8 cellular contexts compared by ENCODE assay signal in genomic region chr16:1343428-1344242, GRCh38. TPM values are rescaled to one million over a fixed set of nuclear protein-coding genes. Genes with fewer than 3 reads are reported as not detected.
DNase-seq lines count a peak whose midpoint lies in the region; ATAC-seq, FAIRE-seq and TF ChIP-seq lines count a peak whose summit lies in the region.

No MANE protein-coding gene starts in this region.

- no peaks in the 10 kb centered on the region for H3K27me3 Mint-ChIP-seq in activated CD8-positive, alpha-beta T cell treated with anti-CD3 and anti-CD28 coated beads, Interleukin-2, amount 10 ng/mL, durations not matched to agents 7 days and 5 days (ENCODE audit: low read depth)

- no peak for FAIRE-seq in HepG2 (lab: Jason Lieb, UNC)
- FAIRE-seq in D721Med (lab: Jason Lieb, UNC) = no peak

- DNase-seq in heart right ventricle = no peak
- no peak for DNase-seq in left ventricle myocardium superior
- DNase-seq in activated CD8-positive, alpha-beta T cell treated with anti-CD3 and anti-CD28 coated beads, Interleukin-2, amount 10 ng/mL, durations not matched to agents 7 days and 5 days = no peak
- DNase-seq in HepG2 (ENCODE audit: low spot score) = no peak
- no peak for DNase-seq in NCI-H510A treated with DMSO at 0.1 percent for 48 hours (lab: John Stamatoyannopoulos, UW)
- DNase-seq in D721Med (ENCODE audit: insufficient read length, low spot score) = no peak

- intact Hi-C loops in heart right ventricle (cut with DNase I) (loop anchor here in 1 of 10 donors (10.0 kb wide), 1 partner anchor 61 kb away; no protein-coding TSS in a partner anchor), left ventricle myocardium superior (cut with micrococcal nuclease) (no loop called here), HepG2 (cut with micrococcal nuclease; ENCODE audit: unreplicated experiment) (no loop called here)

- TF ChIP-seq CTCF in heart right ventricle (IDR thresholded peaks at IDR 0.05) (no peak), HepG2 (CRISPR knock-in tag; IDR thresholded peaks at IDR 0.05) (0 out of 2 replicates have a peak, but pooled peaks have one; percentile 3), D721Med (IDR thresholded peaks at IDR 0.05; ENCODE audit: insufficient read depth, missing control alignments) (no peak)

- no TSS peak for BruUV-seq in HepG2 (replicated peaks; lab: Mats Ljungman, UMichigan)

- no peak overlapping the region for H2AFZ ChIP-seq in HepG2 (ENCODE audit: low read length)

- H3K9me3 ChIP-seq in heart right ventricle (no peaks in the 10 kb centered on the region), HepG2 (ENCODE audit: low read length) (no peaks in the 10 kb centered on the region)

- H3K36me3 Mint-ChIP-seq in activated CD8-positive, alpha-beta T cell treated with anti-CD3 and anti-CD28 coated beads, Interleukin-2, amount 10 ng/mL, durations not matched to agents 7 days and 5 days (ENCODE audit: low read depth) = no peaks in the 10 kb centered on the region

- H3K27me3 ChIP-seq in heart right ventricle (no peaks in the 10 kb centered on the region), HepG2 (ENCODE audit: control insufficient read depth in 1 of 2, insufficient read depth in 2 of 2, low read length in 2 of 2) (peaks cover 3 to 26% of the 10 kb centered on the region in 2 experiments; a peak in 3 of 5 replicates)

- TF ChIP-seq POLR2A in HepG2 (IDR thresholded peaks at IDR 0.05; ENCODE audit: insufficient read depth in 1 of 2, low read depth in 2 of 2, low read length in 2 of 2) = peak; percentile 72 to 81

- CTCF ChIA-PET in activated CD8-positive, alpha-beta T cell treated with anti-CD3 and anti-CD28 coated beads, Interleukin-2, amount 10 ng/mL, durations not matched to agents 7 days and 5 days (lab: Charles Lee) = interaction anchor here (1.2 to 1.5 kb wide), 2 partner anchors 12 to 43 kb away, joined by 4 to 8 read pairs; no protein-coding TSS in a partner anchor
- CTCF ChIA-PET in HepG2 (lab: Yijun Ruan, JAX; ENCODE audit: low intra/inter-chr PET ratio, low total read pairs) = no interaction called here

- ATAC-seq in heart right ventricle (peak in 1 of 8 donors; percentile 2), left ventricle myocardium superior (no peak), HepG2 (peak; percentile 23), HG02973 (IDR thresholded peaks at IDR 0.05; ENCODE audit: unreplicated experiment) (no peak), HG02798 (IDR thresholded peaks at IDR 0.05; ENCODE audit: poor library complexity, unreplicated experiment) (no peak)
- ATAC-seq in activated CD8-positive, alpha-beta T cell treated with anti-CD3 and anti-CD28 coated beads, Interleukin-2, amount 10 ng/mL, durations not matched to agents 7 days and 5 days = no peak

- peak overlapping the region; percentile 72 for H3K4me3 Mint-ChIP-seq in activated CD8-positive, alpha-beta T cell treated with anti-CD3 and anti-CD28 coated beads, Interleukin-2, amount 10 ng/mL, durations not matched to agents 7 days and 5 days

- H3K9ac ChIP-seq in HepG2 (ENCODE audit: insufficient read depth, low read depth, low read length) = peak overlapping the region; percentile 57

- H3K4me1 ChIP-seq in heart right ventricle = peaks cover 0 to 16% (median 5%) of the 10 kb centered on the region in 9 donors
- peaks cover 19% of the 10 kb centered on the region for H3K4me1 ChIP-seq in HepG2 (ENCODE audit: insufficient read depth, low read length)

- no peak overlapping the region for H3K27ac ChIP-seq in heart right ventricle
- peak overlapping the region; percentile 25 for H3K27ac ChIP-seq in HepG2 (ENCODE audit: extremely low read length, insufficient read depth, low read length)

- H4K20me1 ChIP-seq in HepG2 (ENCODE audit: insufficient read depth, low read length) = no peaks in the 10 kb centered on the region

- H3K4me1 Mint-ChIP-seq in activated CD8-positive, alpha-beta T cell treated with anti-CD3 and anti-CD28 coated beads, Interleukin-2, amount 10 ng/mL, durations not matched to agents 7 days and 5 days (ENCODE audit: low read depth) = peaks cover 17% of the 10 kb centered on the region

- POLR2A ChIA-PET in activated CD8-positive, alpha-beta T cell treated with anti-CD3 and anti-CD28 coated beads, Interleukin-2, amount 10 ng/mL, durations not matched to agents 7 days and 5 days (lab: Charles Lee) = interaction anchor here (1.0 to 1.6 kb wide), 3 partner anchors 12 to 78 kb away, joined by 4 to 6 read pairs (median 4); partner anchors contain the start of gene UBE2I
- POLR2A ChIA-PET in HepG2 (lab: Yijun Ruan, JAX) = interaction anchor here (1.0 to 2.3 kb wide), 7 partner anchors 11 to 83 kb away, joined by 3 to 25 read pairs (median 5); partner anchors contain the start of genes BAIAP3, UBE2I and UQCC4

- peak overlapping the region; percentile 81 for H3K27ac Mint-ChIP-seq in activated CD8-positive, alpha-beta T cell treated with anti-CD3 and anti-CD28 coated beads, Interleukin-2, amount 10 ng/mL, durations not matched to agents 7 days and 5 days

- no peak for TF ChIP-seq EP300 in HepG2 (IDR thresholded peaks at IDR 0.05; ENCODE audit: low read depth in 2 of 2, low read length in 2 of 2)
- TF ChIP-seq EP300 in HepG2 (CRISPR knock-in tag; IDR thresholded peaks at IDR 0.05; ENCODE audit: borderline replicate concordance) = no peak

- WGBS in heart right ventricle, 2 donors = 58 to 74% methylated on average over 43 to 44 of the region's 44 CpGs
- WGBS in HepG2 (ENCODE audit: low lambda C conversion rate) = 1% methylated on average over 22 of the region's 44 CpGs

- in situ Hi-C loops in HepG2 (cut with HindIII; ENCODE audit: extremely low pct_ligation_motif_present, low pct_unique_long_range_greater_than_20kb) = no loop called here

- peak overlapping the region; percentile 99 for H3K4me2 ChIP-seq in HepG2 (ENCODE audit: low read depth, low read length)

- no peak for TF ChIP-seq RAD21 in HepG2 (CRISPR knock-in tag; IDR thresholded peaks at IDR 0.05)

- H3K4me3 ChIP-seq in heart right ventricle = peak overlapping the region in 8 of 10 donors; percentile 6 to 44 (median 36)
- H3K4me3 ChIP-seq in HepG2 (replicated peaks in 1 of 3; ENCODE audit: insufficient read depth in 1 of 3, low read depth in 2 of 3, low read length in 3 of 3) = peak overlapping the region; percentile 60 to 87 (median 71)

- H3K9me3 Mint-ChIP-seq in activated CD8-positive, alpha-beta T cell treated with anti-CD3 and anti-CD28 coated beads, Interleukin-2, amount 10 ng/mL, durations not matched to agents 7 days and 5 days (ENCODE audit: insufficient read depth) = no peaks in the 10 kb centered on the region

- H3K79me2 ChIP-seq in HepG2 (ENCODE audit: insufficient read depth, low read length) = no peaks in the 10 kb centered on the region

- H3K36me3 ChIP-seq in heart right ventricle (peaks cover 0 to 18% (median 2%) of the 10 kb centered on the region in 9 donors), HepG2 (replicated peaks in 1 of 2; ENCODE audit: control insufficient read depth in 1 of 2, insufficient read depth in 2 of 2, low read length in 2 of 2) (peaks cover 0 to 2% of the 10 kb centered on the region in 2 experiments; a peak in 2 of 5 replicates)

RNA-seq across cellular contexts. Expression of gene TSR3, which starts 8.0 kb away (rescaled TPM):
- total RNA-seq in heart right ventricle = 10 to 100 TPM; 41.5 to 63.6 (median 56.0) TPM
- polyA plus RNA-seq in heart right ventricle = 10 to 100 TPM; 43.7 to 83.4 TPM
- 55.9 TPM for total RNA-seq in left ventricle myocardium superior
- total RNA-seq in activated CD8-positive, alpha-beta T cell treated with anti-CD3 and anti-CD28 coated beads, Interleukin-2, amount 10 ng/mL, durations not matched to agents 7 days and 5 days = 10 to 100 TPM; 48.5 to 50.7 TPM
- total RNA-seq in HepG2 (2016; rRNA removed; fragmentation: Illumina TruSeq; extraction: Trizol) = 45.1 and 51.0 TPM in 2 replicates
- total RNA-seq in HepG2 (2016; cell fraction: cytosol; rRNA removed; fragmentation: Illumina TruSeq; extraction: Trizol; ENCODE audit: low read depth) = 118 and 125 TPM in 2 replicates
- total RNA-seq in HepG2 (2016; cell fraction: insoluble cytoplasmic fraction; rRNA removed; fragmentation: Illumina TruSeq; extraction: Trizol) = 49.3 and 52.7 TPM in 2 replicates
- 124 and 132 TPM in 2 replicates for total RNA-seq in HepG2 (2016; cell fraction: membrane; rRNA removed; fragmentation: Illumina TruSeq; extraction: Trizol)
- total RNA-seq in HepG2 (2016; cell fraction: nucleus; rRNA removed; fragmentation: Illumina TruSeq; extraction: Trizol) = 18.2 and 27.2 TPM in 2 replicates
- polyA plus RNA-seq in HepG2 (2011; rRNA removed) = 24.2 and 26.2 TPM in 2 replicates
- 32.0 and 45.5 TPM in 2 replicates for polyA plus RNA-seq in HepG2 (2011; cell fraction: cytosol; rRNA removed)
- polyA plus RNA-seq in HepG2 (2011; cell fraction: nucleus; rRNA removed) = 19.0 and 20.6 TPM in 2 replicates
- 21.4 TPM in 2 replicates for polyA plus RNA-seq in HepG2 (2012)
- polyA plus RNA-seq in HepG2 (2016; cell fraction: cytosol; fragmentation: Illumina TruSeq; extraction: Trizol; ENCODE audit: low read depth) = 132 and 144 TPM in 2 replicates
- 51.4 and 56.6 TPM in 2 replicates for polyA plus RNA-seq in HepG2 (2016; cell fraction: insoluble cytoplasmic fraction; fragmentation: Illumina TruSeq; extraction: Trizol; ENCODE audit: low read depth)
- polyA plus RNA-seq in HepG2 (2016; cell fraction: membrane; fragmentation: Illumina TruSeq; extraction: Trizol; ENCODE audit: low read depth) = 124 TPM in 2 replicates
- 43.7 and 46.5 TPM in 2 replicates for polyA plus RNA-seq in HepG2 (2016; cell fraction: nucleus; fragmentation: Illumina TruSeq; extraction: Trizol; ENCODE audit: insufficient read depth, low read depth)
- 32.8 and 34.9 TPM in 2 replicates for polyA minus RNA-seq in HepG2 (2011; rRNA and poly(A)+ RNA removed; ENCODE audit: low replicate concordance)
- 14.0 and 21.0 TPM in 2 replicates for polyA minus RNA-seq in HepG2 (2011; cell fraction: cytosol; rRNA and poly(A)+ RNA removed)
- polyA minus RNA-seq in HepG2 (2011; cell fraction: nucleus; rRNA and poly(A)+ RNA removed) = 6.6 and 7.2 TPM in 2 replicates

RNA-seq across cellular contexts. Expression of gene GNPTG, which starts 8.1 kb away (rescaled TPM):
- 10 to 100 TPM; 24.8 to 43.4 (median 29.9) TPM for total RNA-seq in heart right ventricle
- polyA plus RNA-seq in heart right ventricle = 10 to 100 TPM; 44.5 to 56.3 TPM
- 37.6 TPM for total RNA-seq in left ventricle myocardium superior
- total RNA-seq in activated CD8-positive, alpha-beta T cell treated with anti-CD3 and anti-CD28 coated beads, Interleukin-2, amount 10 ng/mL, durations not matched to agents 7 days and 5 days = 10 to 100 TPM; 24.2 to 25.1 TPM
- 8.8 and 22.7 TPM in 2 replicates for total RNA-seq in HepG2 (2016; rRNA removed; fragmentation: Illumina TruSeq; extraction: Trizol)
- total RNA-seq in HepG2 (2016; cell fraction: cytosol; rRNA removed; fragmentation: Illumina TruSeq; extraction: Trizol; ENCODE audit: low read depth) = 8.5 and 9.4 TPM in 2 replicates
- total RNA-seq in HepG2 (2016; cell fraction: insoluble cytoplasmic fraction; rRNA removed; fragmentation: Illumina TruSeq; extraction: Trizol) = 7.2 and 22.9 TPM in 2 replicates
- total RNA-seq in HepG2 (2016; cell fraction: membrane; rRNA removed; fragmentation: Illumina TruSeq; extraction: Trizol) = 11.3 and 14.3 TPM in 2 replicates
- total RNA-seq in HepG2 (2016; cell fraction: nucleus; rRNA removed; fragmentation: Illumina TruSeq; extraction: Trizol) = 18.3 and 21.7 TPM in 2 replicates
- polyA plus RNA-seq in HepG2 (2011; rRNA removed) = 71.1 and 79.9 TPM in 2 replicates
- polyA plus RNA-seq in HepG2 (2011; cell fraction: cytosol; rRNA removed) = 54.7 and 81.5 TPM in 2 replicates
- polyA plus RNA-seq in HepG2 (2011; cell fraction: nucleus; rRNA removed) = 96.1 and 122 TPM in 2 replicates
- 23.4 and 23.5 TPM in 2 replicates for polyA plus RNA-seq in HepG2 (2012)
- 15.1 and 18.1 TPM in 2 replicates for polyA plus RNA-seq in HepG2 (2016; cell fraction: cytosol; fragmentation: Illumina TruSeq; extraction: Trizol; ENCODE audit: low read depth)
- 15.0 and 19.6 TPM in 2 replicates for polyA plus RNA-seq in HepG2 (2016; cell fraction: insoluble cytoplasmic fraction; fragmentation: Illumina TruSeq; extraction: Trizol; ENCODE audit: low read depth)
- 15.9 and 17.7 TPM in 2 replicates for polyA plus RNA-seq in HepG2 (2016; cell fraction: membrane; fragmentation: Illumina TruSeq; extraction: Trizol; ENCODE audit: low read depth)
- 81.4 and 87.5 TPM in 2 replicates for polyA plus RNA-seq in HepG2 (2016; cell fraction: nucleus; fragmentation: Illumina TruSeq; extraction: Trizol; ENCODE audit: insufficient read depth, low read depth)
- polyA minus RNA-seq in HepG2 (2011; rRNA and poly(A)+ RNA removed; ENCODE audit: low replicate concordance) = 35.8 and 59.3 TPM in 2 replicates
- 14.2 and 19.1 TPM in 2 replicates for polyA minus RNA-seq in HepG2 (2011; cell fraction: cytosol; rRNA and poly(A)+ RNA removed)
- polyA minus RNA-seq in HepG2 (2011; cell fraction: nucleus; rRNA and poly(A)+ RNA removed) = 7.6 and 15.6 TPM in 2 replicates

RNA-seq across cellular contexts. Expression of gene BAIAP3, which starts 10.2 kb away (rescaled TPM):
- 1 to 10 TPM in 9 of 10 donors, under 1 TPM in 1; 0.37 to 3.8 (median 2.0) TPM for total RNA-seq in heart right ventricle
- 1 to 10 TPM; 1.4 to 6.8 TPM for polyA plus RNA-seq in heart right ventricle
- 5.2 TPM for total RNA-seq in left ventricle myocardium superior
- under 1 TPM; 0.24 to 0.63 TPM for total RNA-seq in activated CD8-positive, alpha-beta T cell treated with anti-CD3 and anti-CD28 coated beads, Interleukin-2, amount 10 ng/mL, durations not matched to agents 7 days and 5 days
- total RNA-seq in HepG2 (2016; rRNA removed; fragmentation: Illumina TruSeq; extraction: Trizol) = 2.0 and 3.2 TPM in 2 replicates
- total RNA-seq in HepG2 (2016; cell fraction: cytosol; rRNA removed; fragmentation: Illumina TruSeq; extraction: Trizol; ENCODE audit: low read depth) = 0.40 and 0.79 TPM in 2 replicates
- 1.2 and 2.4 TPM in 2 replicates for total RNA-seq in HepG2 (2016; cell fraction: insoluble cytoplasmic fraction; rRNA removed; fragmentation: Illumina TruSeq; extraction: Trizol)
- 0.80 and 1.3 TPM in 2 replicates for total RNA-seq in HepG2 (2016; cell fraction: membrane; rRNA removed; fragmentation: Illumina TruSeq; extraction: Trizol)
- 2.8 and 4.0 TPM in 2 replicates for total RNA-seq in HepG2 (2016; cell fraction: nucleus; rRNA removed; fragmentation: Illumina TruSeq; extraction: Trizol)
- polyA plus RNA-seq in HepG2 (2011; rRNA removed) = 5.7 and 9.1 TPM in 2 replicates
- 2.2 and 2.3 TPM in 2 replicates for polyA plus RNA-seq in HepG2 (2011; cell fraction: cytosol; rRNA removed)
- 91.6 and 123 TPM in 2 replicates for polyA plus RNA-seq in HepG2 (2011; cell fraction: nucleus; rRNA removed)
- polyA plus RNA-seq in HepG2 (2012) = 3.7 and 4.3 TPM in 2 replicates
- polyA plus RNA-seq in HepG2 (2016; cell fraction: cytosol; fragmentation: Illumina TruSeq; extraction: Trizol; ENCODE audit: low read depth) = 0.31 and 0.35 TPM in 2 replicates
- 1.0 and 2.5 TPM in 2 replicates for polyA plus RNA-seq in HepG2 (2016; cell fraction: insoluble cytoplasmic fraction; fragmentation: Illumina TruSeq; extraction: Trizol; ENCODE audit: low read depth)
- polyA plus RNA-seq in HepG2 (2016; cell fraction: membrane; fragmentation: Illumina TruSeq; extraction: Trizol; ENCODE audit: low read depth) = 0.46 and 0.62 TPM in 2 replicates
- 5.9 and 9.4 TPM in 2 replicates for polyA plus RNA-seq in HepG2 (2016; cell fraction: nucleus; fragmentation: Illumina TruSeq; extraction: Trizol; ENCODE audit: insufficient read depth, low read depth)
- 0.40 and 7.9 TPM in 2 replicates for polyA minus RNA-seq in HepG2 (2011; rRNA and poly(A)+ RNA removed; ENCODE audit: low replicate concordance)
- polyA minus RNA-seq in HepG2 (2011; cell fraction: cytosol; rRNA and poly(A)+ RNA removed) = 2.1 and 2.6 TPM in 2 replicates
- polyA minus RNA-seq in HepG2 (2011; cell fraction: nucleus; rRNA and poly(A)+ RNA removed) = 12.2 and 20.9 TPM in 2 replicates

RNA-seq across cellular contexts. Expression of gene UBE2I, which starts 34.2 kb away (rescaled TPM):
- total RNA-seq in heart right ventricle = 10 to 100 TPM; 70.6 to 99.8 (median 84.6) TPM
- 10 to 100 TPM; 63.1 to 76.4 TPM for polyA plus RNA-seq in heart right ventricle
- total RNA-seq in left ventricle myocardium superior = 93.8 TPM
- 100 to 1,000 TPM; 207 to 237 TPM for total RNA-seq in activated CD8-positive, alpha-beta T cell treated with anti-CD3 and anti-CD28 coated beads, Interleukin-2, amount 10 ng/mL, durations not matched to agents 7 days and 5 days
- 75.8 and 87.9 TPM in 2 replicates for total RNA-seq in HepG2 (2016; rRNA removed; fragmentation: Illumina TruSeq; extraction: Trizol)
- 35.5 and 39.4 TPM in 2 replicates for total RNA-seq in HepG2 (2016; cell fraction: cytosol; rRNA removed; fragmentation: Illumina TruSeq; extraction: Trizol; ENCODE audit: low read depth)
- total RNA-seq in HepG2 (2016; cell fraction: insoluble cytoplasmic fraction; rRNA removed; fragmentation: Illumina TruSeq; extraction: Trizol) = 66.6 and 79.8 TPM in 2 replicates
- total RNA-seq in HepG2 (2016; cell fraction: membrane; rRNA removed; fragmentation: Illumina TruSeq; extraction: Trizol) = 55.4 and 63.3 TPM in 2 replicates
- total RNA-seq in HepG2 (2016; cell fraction: nucleus; rRNA removed; fragmentation: Illumina TruSeq; extraction: Trizol) = 41.5 and 41.7 TPM in 2 replicates
- polyA plus RNA-seq in HepG2 (2011; rRNA removed) = 79.5 and 98.9 TPM in 2 replicates
- 57.9 and 77.8 TPM in 2 replicates for polyA plus RNA-seq in HepG2 (2011; cell fraction: cytosol; rRNA removed)
- 115 and 128 TPM in 2 replicates for polyA plus RNA-seq in HepG2 (2011; cell fraction: nucleus; rRNA removed)
- polyA plus RNA-seq in HepG2 (2012) = 91.6 and 108 TPM in 2 replicates
- 94.9 and 118 TPM in 2 replicates for polyA plus RNA-seq in HepG2 (2016; cell fraction: cytosol; fragmentation: Illumina TruSeq; extraction: Trizol; ENCODE audit: low read depth)
- 181 and 205 TPM in 2 replicates for polyA plus RNA-seq in HepG2 (2016; cell fraction: insoluble cytoplasmic fraction; fragmentation: Illumina TruSeq; extraction: Trizol; ENCODE audit: low read depth)
- 118 and 119 TPM in 2 replicates for polyA plus RNA-seq in HepG2 (2016; cell fraction: membrane; fragmentation: Illumina TruSeq; extraction: Trizol; ENCODE audit: low read depth)
- 163 and 194 TPM in 2 replicates for polyA plus RNA-seq in HepG2 (2016; cell fraction: nucleus; fragmentation: Illumina TruSeq; extraction: Trizol; ENCODE audit: insufficient read depth, low read depth)
- 39.2 and 48.3 TPM in 2 replicates for polyA minus RNA-seq in HepG2 (2011; rRNA and poly(A)+ RNA removed; ENCODE audit: low replicate concordance)
- 54.8 and 55.8 TPM in 2 replicates for polyA minus RNA-seq in HepG2 (2011; cell fraction: cytosol; rRNA and poly(A)+ RNA removed)
- 63.8 and 72.6 TPM in 2 replicates for polyA minus RNA-seq in HepG2 (2011; cell fraction: nucleus; rRNA and poly(A)+ RNA removed)
